ENCODE assay signal across 11 cellular contexts in genomic region chr2:3520591-3520990, GRCh38. TPM values are rescaled to one million over a fixed set of nuclear protein-coding genes. Genes with fewer than 3 reads are reported as not detected.
DNase-seq lines count a peak whose midpoint lies in the region; ATAC-seq and TF ChIP-seq lines count a peak whose summit lies in the region.
"Had no signal": no experiment of that assay in that cellular context is flagged by ENCODE, and none has a peak within 500 bp of the region (broad histone marks: within the 10 kb centered on the region; RNA-seq: fewer than 3 reads in every experiment).

No MANE protein-coding gene starts in this region.

- peaks cover 30 to 37% (median 33%) of the 10 kb centered on the region in 3 donors for H3K4me1 Mint-ChIP-seq in CD8-positive, alpha-beta memory T cell
- H3K4me1 Mint-ChIP-seq in chondrocyte (ENCODE audit: low read depth) (peaks cover 59% of the 10 kb centered on the region), neural progenitor cell (peaks cover 23% of the 10 kb centered on the region)

- TF ChIP-seq POLR2A in upper lobe of left lung (IDR thresholded peaks at IDR 0.05) (no peak), uterus (IDR thresholded peaks at IDR 0.05) (no peak)

- H3K36me3 Mint-ChIP-seq in CD8-positive, alpha-beta memory T cell, result peaks cover 2 to 10% (median 3%) of the 10 kb centered on the region in 3 donors
- H3K36me3 Mint-ChIP-seq in chondrocyte (ENCODE audit: low read depth) (peaks cover 5% of the 10 kb centered on the region), neural progenitor cell (peaks cover 12% of the 10 kb centered on the region)

- no peak for DNase-seq in CD8-positive, alpha-beta memory T cell
- no peak for DNase-seq in chondrocyte (ENCODE audit: low spot score)
- DNase-seq in neural progenitor cell (ENCODE audit: low spot score), result no peak
- DNase-seq in NCI-H446 (lab: John Stamatoyannopoulos, UW), result no peak
- DNase-seq in upper lobe of left lung, result no peak
- no peak for DNase-seq in uterus
- DNase-seq: amniotic stem cell; esophagus squamous epithelium; left cardiac atrium; stimulated activated naive CD4-positive, alpha-beta T cell had no signal

- POLR2A ChIA-PET in CD8-positive, alpha-beta memory T cell (lab: Charles Lee), result interaction anchor here (0.8 to 2.6 kb wide), 2 partner anchors 37 to 131 kb away, joined by 4 to 32 read pairs; partner anchors contain the start of gene RNASEH1

- peaks cover 26% of the 10 kb centered on the region for H3K4me1 ChIP-seq in CD8-positive, alpha-beta memory T cell (ENCODE audit: insufficient read depth, low read length)
- H3K4me1 ChIP-seq in Loucy (ENCODE audit: insufficient read depth, low read length, poor library complexity, severe bottlenecking), result peaks cover 22% of the 10 kb centered on the region
- H3K4me1 ChIP-seq in neural progenitor cell, result peaks cover 8% of the 10 kb centered on the region
- H3K4me1 ChIP-seq in upper lobe of left lung, result peaks cover 27 to 60% (median 44%) of the 10 kb centered on the region in 4 donors
- peaks cover 4 to 6% of the 10 kb centered on the region in 2 donors for H3K4me1 ChIP-seq in uterus

- peak overlapping the region in 6 of 8 donors; percentile 69 to 95 (median 94) for H3K27ac Mint-ChIP-seq in CD8-positive, alpha-beta memory T cell
- H3K27ac Mint-ChIP-seq in chondrocyte (ENCODE audit: unreplicated experiment) (no peak overlapping the region), neural progenitor cell (no peak overlapping the region)

- no peaks in the 10 kb centered on the region for H3K9me3 ChIP-seq in CD8-positive, alpha-beta memory T cell (ENCODE audit: low read length)
- no peaks in the 10 kb centered on the region for H3K9me3 ChIP-seq in Loucy (ENCODE audit: insufficient read depth, low read depth, low read length)
- H3K9me3 ChIP-seq in neural progenitor cell (ENCODE audit: low read depth), result no peaks in the 10 kb centered on the region
- no peaks in the 10 kb centered on the region for H3K9me3 ChIP-seq in upper lobe of left lung
- no peaks in the 10 kb centered on the region for H3K9me3 ChIP-seq in uterus
- H3K9me3 ChIP-seq: esophagus squamous epithelium had no signal

- no peak overlapping the region for H3K4me3 ChIP-seq in CD8-positive, alpha-beta memory T cell (ENCODE audit: low read length)
- peak overlapping the region; percentile 96 for H3K4me3 ChIP-seq in Loucy (ENCODE audit: low read length, poor library complexity, severe bottlenecking)
- no peak overlapping the region for H3K4me3 ChIP-seq in neural progenitor cell
- H3K4me3 ChIP-seq in upper lobe of left lung, result peak overlapping the region in 1 of 4 donors; percentile 66
- H3K4me3 ChIP-seq in uterus, result no peak overlapping the region

- H3K27ac ChIP-seq in CD8-positive, alpha-beta memory T cell (ENCODE audit: low read depth, low read length), result no peak overlapping the region
- H3K27ac ChIP-seq in neural progenitor cell (no peak overlapping the region), upper lobe of left lung (no peak overlapping the region), uterus (no peak overlapping the region)

- TF ChIP-seq CTCF in Loucy (conservative IDR thresholded peaks at IDR 0.05; ENCODE audit: low read length), result no peak
- no peak for TF ChIP-seq CTCF in chondrocyte (IDR thresholded peaks at IDR 0.05)
- TF ChIP-seq CTCF in neural progenitor cell (IDR thresholded peaks at IDR 0.05), result no peak
- TF ChIP-seq CTCF in upper lobe of left lung (IDR thresholded peaks at IDR 0.05), result no peak
- no peak for TF ChIP-seq CTCF in uterus (IDR thresholded peaks at IDR 0.05)

- H3K9ac ChIP-seq in Loucy (ENCODE audit: low read depth, low read length, poor library complexity, severe bottlenecking), result peak overlapping the region; percentile 94
- H3K9ac ChIP-seq in neural progenitor cell, result no peak overlapping the region

- ATAC-seq in upper lobe of left lung (ENCODE audit: low FRiP score in 2 of 2), result no peak
- ATAC-seq: left cardiac atrium had no signal

- H3K27me3 ChIP-seq in CD8-positive, alpha-beta memory T cell (ENCODE audit: insufficient read depth, low read length, poor library complexity, severe bottlenecking), result no peaks in the 10 kb centered on the region
- H3K27me3 ChIP-seq in Loucy (ENCODE audit: insufficient read depth, low read length, poor library complexity, severe bottlenecking) (no peaks in the 10 kb centered on the region), neural progenitor cell (no peaks in the 10 kb centered on the region), upper lobe of left lung (no peaks in the 10 kb centered on the region), uterus (no peaks in the 10 kb centered on the region)
- H3K27me3 ChIP-seq: esophagus squamous epithelium had no signal

- peak overlapping the region; percentile 96 for H3K4me2 ChIP-seq in Loucy (ENCODE audit: low read depth, low read length, poor library complexity, severe bottlenecking)
- peak overlapping the region; percentile 81 for H3K4me2 ChIP-seq in neural progenitor cell

- H3K9me2 ChIP-seq in Loucy (replicated peaks; ENCODE audit: low read depth, low read length), result no peaks in the 10 kb centered on the region

- H3K9me3 Mint-ChIP-seq in CD8-positive, alpha-beta memory T cell, result peaks cover 2 to 5% (median 4%) of the 10 kb centered on the region in 5 donors
- H3K9me3 Mint-ChIP-seq in chondrocyte (ENCODE audit: low read depth), result peaks cover 3% of the 10 kb centered on the region
- peaks cover 3% of the 10 kb centered on the region for H3K9me3 Mint-ChIP-seq in neural progenitor cell

- no peaks in the 10 kb centered on the region for H3K36me3 ChIP-seq in CD8-positive, alpha-beta memory T cell (ENCODE audit: insufficient read depth, low read length)
- no peaks in the 10 kb centered on the region for H3K36me3 ChIP-seq in Loucy (ENCODE audit: insufficient read depth, low read length)
- H3K36me3 ChIP-seq in neural progenitor cell, result peaks cover 5% of the 10 kb centered on the region
- H3K36me3 ChIP-seq in upper lobe of left lung, result no peaks in the 10 kb centered on the region
- no peaks in the 10 kb centered on the region for H3K36me3 ChIP-seq in uterus

- WGBS in upper lobe of left lung, 2 donors, result 91 to 93% methylated on average over 6 of the region's 6 CpGs

- H3F3A ChIP-seq in Loucy (ENCODE audit: low read depth), result no peaks in the 10 kb centered on the region
- H3F3A ChIP-seq in neural progenitor cell (ENCODE audit: low read depth), result peaks cover 25% of the 10 kb centered on the region

- intact Hi-C loops in uterus (cut with DNase I; ENCODE audit: low total_unique reads), result no loop called here

- CTCF ChIA-PET in CD8-positive, alpha-beta memory T cell (lab: Charles Lee), result interaction anchor here (1.0 to 1.8 kb wide), 3 partner anchors 8 to 38 kb away, joined by 3 to 7 read pairs (median 3); partner anchors contain the start of gene RNASEH1

- H4K20me1 ChIP-seq in Loucy (ENCODE audit: insufficient read depth, low read length, poor library complexity, severe bottlenecking) (peaks cover 9% of the 10 kb centered on the region), neural progenitor cell (ENCODE audit: low read depth) (no peaks in the 10 kb centered on the region)

- H2AFZ ChIP-seq in Loucy (ENCODE audit: low read length), result no peak overlapping the region
- H2AFZ ChIP-seq in neural progenitor cell (replicated peaks), result no peak overlapping the region

- H3K79me2 ChIP-seq in Loucy (ENCODE audit: insufficient read depth, low read length), result peaks cover 42% of the 10 kb centered on the region
- H3K79me2 ChIP-seq in neural progenitor cell (ENCODE audit: low read depth), result peaks cover 20% of the 10 kb centered on the region

- H3K4me3 Mint-ChIP-seq in CD8-positive, alpha-beta memory T cell, result peak overlapping the region; percentile 84 to 95 (median 91)
- H3K4me3 Mint-ChIP-seq in chondrocyte (ENCODE audit: unreplicated experiment) (peak overlapping the region; percentile 87), neural progenitor cell (peak overlapping the region; percentile 85)

- TF ChIP-seq EP300 in upper lobe of left lung (IDR thresholded peaks at IDR 0.05), result no peak

- H3K27me3 Mint-ChIP-seq in CD8-positive, alpha-beta memory T cell, result peaks cover 0 to 11% of the 10 kb centered on the region in 2 donors
- H3K27me3 Mint-ChIP-seq in chondrocyte (ENCODE audit: low read depth) (no peaks in the 10 kb centered on the region), neural progenitor cell (ENCODE audit: insufficient read depth, low read depth) (peaks cover 2% of the 10 kb centered on the region)

RNA-seq across cellular contexts. Expression of gene ADI1, which starts 1.3 kb away (rescaled TPM):
- 10 to 100 TPM; 33.0 to 35.3 TPM for total RNA-seq in CD8-positive, alpha-beta memory T cell
- polyA plus RNA-seq in CD8-positive, alpha-beta memory T cell, result 24.1 TPM
- total RNA-seq in chondrocyte (38.0 to 51.2 TPM (median 41.8 TPM) in 3 replicates), neural progenitor cell (ENCODE audit: low replicate concordance) (19.0 and 29.3 TPM in 2 replicates), upper lobe of left lung (10 to 100 TPM; 40.9 to 87.3 (median 77.3) TPM), uterus (10 to 100 TPM; 31.5 to 65.0 (median 37.9) TPM)

RNA-seq across cellular contexts. Expression of gene RNASEH1, which starts 37.5 kb away (rescaled TPM):
- total RNA-seq in CD8-positive, alpha-beta memory T cell, result 10 to 100 TPM; 36.5 to 38.1 TPM
- polyA plus RNA-seq in CD8-positive, alpha-beta memory T cell, result 34.4 TPM
- total RNA-seq in chondrocyte (28.9 to 32.7 TPM (median 29.2 TPM) in 3 replicates), neural progenitor cell (ENCODE audit: low replicate concordance) (26.8 and 28.2 TPM in 2 replicates), upper lobe of left lung (10 to 100 TPM; 17.1 to 19.5 (median 18.0) TPM), uterus (10 to 100 TPM in 3 of 4 donors, 1 to 10 TPM in 1; 4.1 to 28.6 (median 15.2) TPM)

RNA-seq across cellular contexts. Expression of gene RPS7, which starts 54.5 kb away (rescaled TPM):
- 1,000 to 10,000 TPM; 1,423 to 1,459 TPM for total RNA-seq in CD8-positive, alpha-beta memory T cell
- 1,173 TPM for polyA plus RNA-seq in CD8-positive, alpha-beta memory T cell
- total RNA-seq in chondrocyte (724 to 826 TPM (median 808 TPM) in 3 replicates), neural progenitor cell (ENCODE audit: low replicate concordance) (5,433 and 5,441 TPM in 2 replicates), upper lobe of left lung (1,000 to 10,000 TPM in 2 of 6 donors, 100 to 1,000 TPM in 4; 689 to 1,790 (median 847) TPM), uterus (1,000 to 10,000 TPM; 1,483 to 9,424 (median 4,498) TPM)

Comparison
In these comparisons a context has a peak if more than half of its experiments do, and no peak if none do; other contexts are left out.
1. H3K27ac Mint-ChIP-seq: peak in CD8-positive, alpha-beta memory T cell (6 of 8); none in chondrocyte (single experiment) and neural progenitor cell (single experiment).
2. Peak in every context shown above with its lines, with median percentiles within 50 percentile points of each other: H3K4me3 Mint-ChIP-seq.